1 cellular context compared by ENCODE assay signal in genomic region chr5:132488590-132488989, GRCh38.
TF ChIP-seq lines count a peak whose summit lies in the region.

No MANE protein-coding gene starts in this region.

TF ChIP-seq in GM12878, 131 proteins besides CTCF, POLR2A, EP300 and RAD21 (continued from another document):
- TF ChIP-seq ASH2L (IDR thresholded peaks at IDR 0.05; ENCODE audit: borderline replicate concordance, low read depth) (no peak), HCFC1 (IDR thresholded peaks at IDR 0.05; ENCODE audit: low read length) (no peak), NRF1 (conservative IDR thresholded peaks at IDR 0.05; ENCODE audit: low read depth, low read length) (no peak), CEBPZ (IDR thresholded peaks at IDR 0.05; ENCODE audit: low read depth, low read length) (no peak)
TF ChIP-seq in GM12878: peak in this region for 0.
